ENCODE assay signal across 1 cellular context in the genomic region with DNA sequence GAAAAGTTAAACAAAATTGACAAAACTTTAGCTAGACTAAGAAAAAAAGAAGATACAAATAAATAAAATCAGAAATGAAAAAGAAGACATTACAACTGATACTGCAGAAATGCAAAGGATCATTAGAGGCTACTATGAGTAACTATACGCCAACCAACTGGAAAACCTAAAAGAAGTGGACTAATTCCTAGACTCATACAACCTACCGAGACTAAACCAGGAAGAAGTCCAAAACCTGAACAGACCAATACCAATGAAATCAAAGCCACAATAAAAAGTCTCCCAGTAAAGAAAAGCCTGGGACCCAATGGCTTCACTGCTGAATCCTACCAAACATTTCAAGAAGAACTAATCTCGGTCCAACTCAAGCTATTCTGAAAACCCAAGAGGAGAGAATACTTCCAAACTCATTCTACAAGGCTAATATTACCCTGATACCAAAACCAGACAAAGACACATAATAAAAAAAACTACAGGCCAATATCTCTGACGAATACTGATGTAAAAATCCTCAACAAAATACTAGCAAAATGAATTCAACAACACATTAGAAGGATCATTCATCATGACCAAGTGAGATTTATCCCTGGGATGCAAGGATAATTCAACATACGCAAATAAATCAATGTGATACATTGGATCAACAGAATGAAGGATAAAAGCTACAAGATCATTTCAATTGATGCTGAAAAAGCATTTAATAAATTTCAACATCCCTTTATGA.
TF ChIP-seq lines count a peak whose summit lies in the region.

No MANE protein-coding gene starts in this region.

TF ChIP-seq in WTC11, 78 proteins besides CTCF, POLR2A, EP300 and RAD21 (continued from another document):
- TF ChIP-seq, protein P1, sequence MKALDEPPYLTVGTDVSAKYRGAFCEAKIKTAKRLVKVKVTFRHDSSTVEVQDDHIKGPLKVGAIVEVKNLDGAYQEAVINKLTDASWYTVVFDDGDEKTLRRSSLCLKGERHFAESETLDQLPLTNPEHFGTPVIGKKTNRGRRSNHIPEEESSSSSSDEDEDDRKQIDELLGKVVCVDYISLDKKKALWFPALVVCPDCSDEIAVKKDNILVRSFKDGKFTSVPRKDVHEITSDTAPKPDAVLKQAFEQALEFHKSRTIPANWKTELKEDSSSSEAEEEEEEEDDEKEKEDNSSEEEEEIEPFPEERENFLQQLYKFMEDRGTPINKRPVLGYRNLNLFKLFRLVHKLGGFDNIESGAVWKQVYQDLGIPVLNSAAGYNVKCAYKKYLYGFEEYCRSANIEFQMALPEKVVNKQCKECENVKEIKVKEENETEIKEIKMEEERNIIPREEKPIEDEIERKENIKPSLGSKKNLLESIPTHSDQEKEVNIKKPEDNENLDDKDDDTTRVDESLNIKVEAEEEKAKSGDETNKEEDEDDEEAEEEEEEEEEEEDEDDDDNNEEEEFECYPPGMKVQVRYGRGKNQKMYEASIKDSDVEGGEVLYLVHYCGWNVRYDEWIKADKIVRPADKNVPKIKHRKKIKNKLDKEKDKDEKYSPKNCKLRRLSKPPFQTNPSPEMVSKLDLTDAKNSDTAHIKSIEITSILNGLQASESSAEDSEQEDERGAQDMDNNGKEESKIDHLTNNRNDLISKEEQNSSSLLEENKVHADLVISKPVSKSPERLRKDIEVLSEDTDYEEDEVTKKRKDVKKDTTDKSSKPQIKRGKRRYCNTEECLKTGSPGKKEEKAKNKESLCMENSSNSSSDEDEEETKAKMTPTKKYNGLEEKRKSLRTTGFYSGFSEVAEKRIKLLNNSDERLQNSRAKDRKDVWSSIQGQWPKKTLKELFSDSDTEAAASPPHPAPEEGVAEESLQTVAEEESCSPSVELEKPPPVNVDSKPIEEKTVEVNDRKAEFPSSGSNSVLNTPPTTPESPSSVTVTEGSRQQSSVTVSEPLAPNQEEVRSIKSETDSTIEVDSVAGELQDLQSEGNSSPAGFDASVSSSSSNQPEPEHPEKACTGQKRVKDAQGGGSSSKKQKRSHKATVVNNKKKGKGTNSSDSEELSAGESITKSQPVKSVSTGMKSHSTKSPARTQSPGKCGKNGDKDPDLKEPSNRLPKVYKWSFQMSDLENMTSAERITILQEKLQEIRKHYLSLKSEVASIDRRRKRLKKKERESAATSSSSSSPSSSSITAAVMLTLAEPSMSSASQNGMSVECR (CRISPR knock-in tag; IDR thresholded peaks at IDR 0.05; ENCODE audit: borderline replicate concordance) = no peak
